Comparison of ENCODE assay signal across 8 cellular contexts in genomic region chr2:26033270-26033768, GRCh38. TPM values are rescaled to one million over a fixed set of nuclear protein-coding genes. Genes with fewer than 3 reads are reported as not detected.
DNase-seq lines count a peak whose midpoint lies in the region; TF ChIP-seq lines count a peak whose summit lies in the region.

No MANE protein-coding gene starts in this region.

- peaks cover 4% of the 10 kb centered on the region; the same call in 1 of the 2 replicates for H3K4me1 ChIP-seq in SJCRH30
- peaks cover 28% of the 10 kb centered on the region for H3K4me1 ChIP-seq in suprapubic skin

- H3K27me3 Mint-ChIP-seq in activated CD4-positive, alpha-beta T cell treated with anti-CD3 and anti-CD28 coated beads, Interleukin-2, amount 10 ng/mL, durations not matched to agents 24 days and 14 days = peaks cover 1% of the 10 kb centered on the region
- no peaks in the 10 kb centered on the region; the same call in 1 of the 2 replicates for H3K27me3 Mint-ChIP-seq in HFFc6 (ENCODE audit: insufficient read depth)

- H3K4me3 ChIP-seq in NB4 (ENCODE audit: low read depth, low read length) = peak overlapping the region; percentile 74
- H3K4me3 ChIP-seq in SJCRH30 = peak overlapping the region; percentile 78
- peak overlapping the region; percentile 66 for H3K4me3 ChIP-seq in lower leg skin (ENCODE audit: low read depth, poor library complexity, severe bottlenecking)
- peak overlapping the region; percentile 76 for H3K4me3 ChIP-seq in suprapubic skin

- no peak for DNase-seq in activated CD4-positive, alpha-beta T cell treated with anti-CD3 and anti-CD28 coated beads, Interleukin-2, amount 10 ng/mL, durations not matched to agents 24 days and 14 days
- DNase-seq in activated CD4-positive, alpha-beta T cell treated with anti-CD3 and anti-CD28 coated beads for 4 hours = no peak
- DNase-seq in HFFc6 (peak; percentile 77), NB4 (ENCODE audit: low read depth) (peak; percentile 84), SJCRH30 (peak; percentile 94 to 95), dermis microvascular lymphatic vessel endothelial cell (ENCODE audit: low read depth in 2 of 2) (peak; percentile 51 to 80), lower leg skin (ENCODE audit: low spot score in 2 of 2) (peak; percentile 78 to 95), suprapubic skin (ENCODE audit: low spot score in 2 of 2) (peak; percentile 89 to 91)

- H3K9me3 Mint-ChIP-seq in activated CD4-positive, alpha-beta T cell treated with anti-CD3 and anti-CD28 coated beads, Interleukin-2, amount 10 ng/mL, durations not matched to agents 24 days and 14 days = no peaks in the 10 kb centered on the region
- no peaks in the 10 kb centered on the region for H3K9me3 Mint-ChIP-seq in HFFc6

- H3K4me1 Mint-ChIP-seq in activated CD4-positive, alpha-beta T cell treated with anti-CD3 and anti-CD28 coated beads, Interleukin-2, amount 10 ng/mL, durations not matched to agents 24 days and 14 days = peaks cover 24% of the 10 kb centered on the region
- H3K4me1 Mint-ChIP-seq in HFFc6 (ENCODE audit: low read depth) = peaks cover 17% of the 10 kb centered on the region

- no peak for TF ChIP-seq CTCF in HFFc6 (IDR thresholded peaks at IDR 0.05)
- TF ChIP-seq CTCF in NB4 (IDR thresholded peaks at IDR 0.05; ENCODE audit: low read depth, low read length) = no peak
- TF ChIP-seq CTCF in lower leg skin (IDR thresholded peaks at IDR 0.05) = no peak
- no peak for TF ChIP-seq CTCF in suprapubic skin (IDR thresholded peaks at IDR 0.05)

- H3K27ac Mint-ChIP-seq in activated CD4-positive, alpha-beta T cell treated with anti-CD3 and anti-CD28 coated beads, Interleukin-2, amount 10 ng/mL, durations not matched to agents 24 days and 14 days = peak overlapping the region; percentile 95
- H3K27ac Mint-ChIP-seq in HFFc6 = peak overlapping the region; percentile 97

- H3K27me3 ChIP-seq in SJCRH30 (no peaks in the 10 kb centered on the region), suprapubic skin (no peaks in the 10 kb centered on the region)

- intact Hi-C loops in activated CD4-positive, alpha-beta T cell treated with anti-CD3 and anti-CD28 coated beads, Interleukin-2, amount 10 ng/mL, durations not matched to agents 24 days and 14 days (cut with micrococcal nuclease) = loop anchor here (1.0 kb wide), 1 partner anchor 155 kb away; the partner anchor contains the start of gene ASXL2
- intact Hi-C loops in lower leg skin (cut with DNase I; ENCODE audit: low total_unique reads) = no loop called here

- H3K9me3 ChIP-seq in SJCRH30 (replicated peaks) = no peaks in the 10 kb centered on the region
- H3K9me3 ChIP-seq in suprapubic skin = no peaks in the 10 kb centered on the region

- peak overlapping the region; percentile 93 for H3K4me3 Mint-ChIP-seq in activated CD4-positive, alpha-beta T cell treated with anti-CD3 and anti-CD28 coated beads, Interleukin-2, amount 10 ng/mL, durations not matched to agents 24 days and 14 days
- H3K4me3 Mint-ChIP-seq in HFFc6 = peak overlapping the region; percentile 95

- H3K27ac ChIP-seq in SJCRH30 (peak overlapping the region; percentile 61), suprapubic skin (peak overlapping the region; percentile 94)

- TF ChIP-seq POLR2A in NB4 (IDR thresholded peaks at IDR 0.05; ENCODE audit: extremely low read depth, insufficient read length) = no peak
- TF ChIP-seq POLR2A in lower leg skin (IDR thresholded peaks at IDR 0.05) = no peak
- TF ChIP-seq POLR2A in suprapubic skin (IDR thresholded peaks at IDR 0.05) = peak in 1 of 2 donors; percentile 38

- no peak for TF ChIP-seq EP300 in suprapubic skin (IDR thresholded peaks at IDR 0.05)

- WGBS in lower leg skin, 2 donors = 0 to 1% methylated on average over 28 to 32 of the region's 32 CpGs
- WGBS in suprapubic skin = 0% methylated on average over 20 of the region's 32 CpGs

- H3K36me3 ChIP-seq in SJCRH30 (peaks cover 12% of the 10 kb centered on the region), suprapubic skin (no peaks in the 10 kb centered on the region)

- H3K36me3 Mint-ChIP-seq in activated CD4-positive, alpha-beta T cell treated with anti-CD3 and anti-CD28 coated beads, Interleukin-2, amount 10 ng/mL, durations not matched to agents 24 days and 14 days (ENCODE audit: low read depth) = peaks cover 15% of the 10 kb centered on the region
- H3K36me3 Mint-ChIP-seq in HFFc6 (ENCODE audit: low read depth) = peaks cover 17% of the 10 kb centered on the region

RNA-seq across cellular contexts. Expression of gene RAB10, which starts 0.6 kb away (rescaled TPM):
- 133 and 141 TPM in 2 replicates for total RNA-seq in activated CD4-positive, alpha-beta T cell treated with anti-CD3 and anti-CD28 coated beads, Interleukin-2, amount 10 ng/mL, durations not matched to agents 24 days and 14 days
- 100 to 1,000 TPM; 133 to 144 (median 136) TPM for total RNA-seq in HFFc6 (2021; fragmentation: NEBNext Ultra II Directional; extraction: Animal tissue kit (Norgen Biotek cat#: 25700))
- 128 and 152 TPM in 2 replicates for total RNA-seq in SJCRH30 (2014; rRNA removed; shearing (Covaris generic))
- 46.2 and 49.9 TPM in 2 replicates for total RNA-seq in dermis microvascular lymphatic vessel endothelial cell
- 100 to 1,000 TPM; 125 to 228 (median 184) TPM for total RNA-seq in lower leg skin
- 100 to 1,000 TPM; 145 to 171 (median 165) TPM for total RNA-seq in suprapubic skin

RNA-seq across cellular contexts. Expression of gene KIF3C, which starts 51.0 kb away (rescaled TPM):
- 6.2 and 6.7 TPM in 2 replicates for total RNA-seq in activated CD4-positive, alpha-beta T cell treated with anti-CD3 and anti-CD28 coated beads, Interleukin-2, amount 10 ng/mL, durations not matched to agents 24 days and 14 days
- total RNA-seq in HFFc6 (2021; fragmentation: NEBNext Ultra II Directional; extraction: Animal tissue kit (Norgen Biotek cat#: 25700)) = 10 to 100 TPM; 18.0 to 21.1 (median 19.7) TPM
- 5.2 and 5.3 TPM in 2 replicates for total RNA-seq in SJCRH30 (2014; rRNA removed; shearing (Covaris generic))
- total RNA-seq in dermis microvascular lymphatic vessel endothelial cell (10.5 and 13.0 TPM in 2 replicates), lower leg skin (1 to 10 TPM; 3.6 to 6.7 (median 4.2) TPM), suprapubic skin (1 to 10 TPM; 3.2 to 5.8 (median 4.7) TPM)

Comparison
In these comparisons a context has a peak if more than half of its experiments do, and no peak if none do; other contexts are left out.
1. DNase-seq: peak in HFFc6 (single experiment), NB4 (single experiment), SJCRH30 (2 of 2), dermis microvascular lymphatic vessel endothelial cell (2 of 2), lower leg skin (2 of 2) and suprapubic skin (2 of 2); none in activated CD4-positive, alpha-beta T cell treated with anti-CD3 and anti-CD28 coated beads, Interleukin-2, amount 10 ng/mL, durations not matched to agents 24 days and 14 days (single experiment) and activated CD4-positive, alpha-beta T cell treated with anti-CD3 and anti-CD28 coated beads for 4 hours (0 of 2).
2. Peak in every context shown above with its lines, with median percentiles within 50 percentile points of each other: H3K4me3 ChIP-seq.